Comparison of ENCODE assay signal across 14 cellular contexts in genomic region chr7:30869794-30870491, GRCh38. TPM values are rescaled to one million over a fixed set of nuclear protein-coding genes. Genes with fewer than 3 reads are reported as not detected.
DNase-seq lines count a peak whose midpoint lies in the region; ATAC-seq and TF ChIP-seq lines count a peak whose summit lies in the region.
"Had no signal": no experiment of that assay in that cellular context is flagged by ENCODE, and none has a peak within 500 bp of the region (broad histone marks: within the 10 kb centered on the region; RNA-seq: fewer than 3 reads in every experiment).

No MANE protein-coding gene starts in this region.

- peak; percentile 66 for DNase-seq in AG08395 (ENCODE audit: low spot score)
- peak; percentile 38 for DNase-seq in NCI-H1092 treated with DMSO at 0.1 percent for 48 hours (lab: John Stamatoyannopoulos, UW)
- DNase-seq in astrocyte of the hippocampus (ENCODE audit: low read depth, low spot score): peak; percentile 79
- peak in 1 of 2 donors; percentile 47 for DNase-seq in left lung
- no peak for DNase-seq in NCI-H2029 (lab: John Stamatoyannopoulos, UW)
- no peak for DNase-seq in ureter (ENCODE audit: low spot score)
- DNase-seq in DMS53 (lab: John Stamatoyannopoulos, UW): no peak
- DNase-seq: activated B cell treated with CpG ODN at 0.5 μM for 24 hours, AML-193, aorta, immature natural killer cell had no signal

- H3K36me3 Mint-ChIP-seq in activated T-helper 17 cell treated with anti-CD3 and anti-CD28 coated beads, Interleukin-2, amount 50 U/mL, for 72 hours (ENCODE audit: low read depth): no peaks in the 10 kb centered on the region
- H3K36me3 Mint-ChIP-seq: immature natural killer cell had no signal

- H3K27me3 ChIP-seq in left lung: no peaks in the 10 kb centered on the region
- H3K27me3 ChIP-seq: right lobe of liver had no signal

- peak; percentile 18 for ATAC-seq in left lung
- ATAC-seq in activated T-helper 17 cell treated with anti-CD3 and anti-CD28 coated beads, Interleukin-2, amount 50 U/mL, for 72 hours (replicated peaks): no peak
- ATAC-seq: right lobe of liver had no signal

- intact Hi-C loops in left lung (cut with DNase I): no loop called here

- H3K4me1 Mint-ChIP-seq in activated T-helper 17 cell treated with anti-CD3 and anti-CD28 coated beads, Interleukin-2, amount 50 U/mL, for 72 hours: no peaks in the 10 kb centered on the region
- H3K4me1 Mint-ChIP-seq: activated B cell treated with CpG ODN at 0.5 μM for 24 hours, immature natural killer cell had no signal

- H3K9me3 ChIP-seq in left lung: no peaks in the 10 kb centered on the region
- H3K9me3 ChIP-seq: right lobe of liver had no signal

- H3K9me3 Mint-ChIP-seq in activated T-helper 17 cell treated with anti-CD3 and anti-CD28 coated beads, Interleukin-2, amount 50 U/mL, for 72 hours: no peaks in the 10 kb centered on the region
- H3K9me3 Mint-ChIP-seq: activated B cell treated with CpG ODN at 0.5 μM for 24 hours, immature natural killer cell had no signal

- H3K36me3 ChIP-seq in left lung: peaks cover 0 to 12% of the 10 kb centered on the region in 2 donors
- H3K36me3 ChIP-seq: right lobe of liver had no signal

- H3K27me3 Mint-ChIP-seq in activated T-helper 17 cell treated with anti-CD3 and anti-CD28 coated beads, Interleukin-2, amount 50 U/mL, for 72 hours: no peaks in the 10 kb centered on the region
- H3K27me3 Mint-ChIP-seq: activated B cell treated with CpG ODN at 0.5 μM for 24 hours, IgD-negative memory B cell had no signal

- TF ChIP-seq CTCF in left lung (IDR thresholded peaks at IDR 0.05): no peak

- peaks cover 0 to 7% of the 10 kb centered on the region in 2 donors for H3K4me1 ChIP-seq in left lung

- no peak overlapping the region for H3K4me3 ChIP-seq in left lung
- H3K4me3 ChIP-seq: right lobe of liver had no signal

- H3K4me3 Mint-ChIP-seq in activated T-helper 17 cell treated with anti-CD3 and anti-CD28 coated beads, Interleukin-2, amount 50 U/mL, for 72 hours: no peak overlapping the region
- H3K4me3 Mint-ChIP-seq: activated B cell treated with CpG ODN at 0.5 μM for 24 hours, IgD-negative memory B cell, immature natural killer cell had no signal

- peak overlapping the region in 1 of 2 donors; percentile 41 for H3K27ac ChIP-seq in left lung
- H3K27ac ChIP-seq: right lobe of liver had no signal

- H3K27ac Mint-ChIP-seq in activated T-helper 17 cell treated with anti-CD3 and anti-CD28 coated beads, Interleukin-2, amount 50 U/mL, for 72 hours: no peak overlapping the region
- H3K27ac Mint-ChIP-seq: activated B cell treated with CpG ODN at 0.5 μM for 24 hours, IgD-negative memory B cell, immature natural killer cell had no signal

RNA-seq across cellular contexts. Expression of gene AQP1, which starts 41.7 kb away (rescaled TPM):
- 1,000 to 10,000 TPM in 1 of 2 donors, 100 to 1,000 TPM in 1; 567 to 1,008 TPM for total RNA-seq in left lung
- total RNA-seq in ureter: 373 TPM
- total RNA-seq in activated T-helper 17 cell treated with anti-CD3 and anti-CD28 coated beads, Interleukin-2, amount 50 U/mL, for 72 hours: under 1 TPM in 1 of 2 donors, not detected in 1; 0.08 TPM

Comparison
In these comparisons a context has a peak if more than half of its experiments do, and no peak if none do; other contexts are left out.
1. DNase-seq: peak in AG08395 (single experiment), NCI-H1092 treated with DMSO at 0.1 percent for 48 hours (single experiment) and astrocyte of the hippocampus (single experiment); none in NCI-H2029 (single experiment), ureter (single experiment) and DMS53 (single experiment).
2. RNA of gene AQP1, which starts 41.7 kb away (total RNA-seq): 567 to 1,008 TPM in left lung and 373 TPM in ureter (single experiment); 0.08 TPM in activated T-helper 17 cell treated with anti-CD3 and anti-CD28 coated beads, Interleukin-2, amount 50 U/mL, for 72 hours; every median in the first group is over 100 times any median in the second.